15 cellular contexts compared by ENCODE assay signal in the genomic region with DNA sequence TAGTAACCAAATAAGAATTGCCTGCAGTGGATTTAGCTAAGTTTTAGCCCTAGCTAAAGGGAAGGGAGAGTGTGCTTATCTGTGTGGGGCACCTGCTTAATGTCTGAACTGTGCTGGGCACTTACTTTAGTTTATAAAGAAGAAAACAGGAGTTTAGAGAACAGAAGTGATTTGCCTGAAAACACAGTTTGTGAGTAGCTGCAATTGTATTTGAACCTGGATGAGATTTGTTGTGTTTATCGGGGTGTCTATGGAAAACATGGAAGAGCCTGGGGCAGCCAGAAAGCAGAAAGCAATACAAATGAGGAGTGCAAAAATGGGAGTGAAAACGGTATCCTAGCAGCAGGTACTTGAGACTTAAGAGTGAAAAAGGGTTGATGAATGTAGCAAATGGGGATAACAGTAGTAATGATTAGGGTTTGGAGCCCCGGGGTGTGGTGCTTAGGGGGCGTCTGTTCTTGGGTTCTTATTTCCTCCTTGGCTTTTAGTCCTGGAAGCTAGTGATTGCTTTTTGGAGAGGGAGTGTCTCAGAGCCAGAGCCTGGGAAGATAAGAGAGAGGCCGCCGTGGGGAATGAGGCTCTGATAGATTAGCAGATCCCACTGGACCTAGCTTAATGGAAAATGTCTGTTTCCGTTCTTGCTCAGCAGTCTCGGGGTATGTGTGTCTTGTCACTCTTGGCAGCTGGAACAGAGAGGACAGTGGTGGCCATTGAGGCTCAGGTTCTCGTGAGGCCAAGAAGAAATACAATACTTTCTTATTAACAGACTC. TPM values are rescaled to one million over a fixed set of nuclear protein-coding genes. Genes with fewer than 3 reads are reported as not detected.
DNase-seq lines count a peak whose midpoint lies in the region; ATAC-seq and TF ChIP-seq lines count a peak whose summit lies in the region.
"Had no signal": no experiment of that assay in that cellular context is flagged by ENCODE, and none has a peak within 500 bp of the region (broad histone marks: within the 10 kb centered on the region; RNA-seq: fewer than 3 reads in every experiment).

No MANE protein-coding gene starts in this region.

- H3K27ac ChIP-seq in right atrium auricular region: peak overlapping the region; percentile 21 to 59
- H3K27ac ChIP-seq in uterus: no peak overlapping the region
- no peak overlapping the region for H3K27ac ChIP-seq in transverse colon
- H3K27ac ChIP-seq: A549 had no signal

- H3K4me1 ChIP-seq in adipocyte (ENCODE audit: control insufficient read depth, insufficient read depth, low read length) (peaks cover 37% of the 10 kb centered on the region), right atrium auricular region (peaks cover 0 to 75% of the 10 kb centered on the region in 2 donors), uterus (peaks cover 0 to 13% of the 10 kb centered on the region in 2 donors), transverse colon (peaks cover 15 to 62% (median 38%) of the 10 kb centered on the region in 4 donors)

- H3K4me1 Mint-ChIP-seq in activated CD4-positive, alpha-beta T cell treated with anti-CD3 and anti-CD28 coated beads, Interleukin-2, amount 10 ng/mL, durations not matched to agents 7 days and 5 days: peaks cover 62% of the 10 kb centered on the region
- peaks cover 75% of the 10 kb centered on the region for H3K4me1 Mint-ChIP-seq in stimulated activated effector memory CD8-positive, alpha-beta T cell treated with anti-CD3 and anti-CD28 coated beads, Interleukin-12 subunit alpha, Interleukin-12 subunit beta, amount 100 ng/mL, for 72 hours

- H3K27me3 Mint-ChIP-seq in activated CD4-positive, alpha-beta T cell treated with anti-CD3 and anti-CD28 coated beads, Interleukin-2, amount 10 ng/mL, durations not matched to agents 7 days and 5 days: no peaks in the 10 kb centered on the region

- H3K27me3 ChIP-seq in adipocyte (replicated peaks; ENCODE audit: control insufficient read depth, insufficient read depth, low read length) (no peaks in the 10 kb centered on the region), right atrium auricular region (no peaks in the 10 kb centered on the region), uterus (no peaks in the 10 kb centered on the region), transverse colon (no peaks in the 10 kb centered on the region)

- peaks cover 19% of the 10 kb centered on the region for H3K36me3 ChIP-seq in adipocyte (ENCODE audit: control insufficient read depth, insufficient read depth, low read length, severe bottlenecking)
- peaks cover 7% of the 10 kb centered on the region for H3K36me3 ChIP-seq in right atrium auricular region
- H3K36me3 ChIP-seq in uterus: no peaks in the 10 kb centered on the region
- H3K36me3 ChIP-seq in transverse colon: peaks cover 0 to 6% (median 1%) of the 10 kb centered on the region in 4 donors

- CTCF ChIA-PET in activated CD4-positive, alpha-beta T cell treated with anti-CD3 and anti-CD28 coated beads, Interleukin-2, amount 10 ng/mL, durations not matched to agents 7 days and 5 days (lab: Charles Lee): interaction anchor here (0.9 to 2.1 kb wide), 5 partner anchors 9 to 47 kb away, joined by 4 to 8 read pairs (median 5); no protein-coding TSS in a partner anchor

- DNase-seq in activated CD4-positive, alpha-beta T cell treated with anti-CD3 and anti-CD28 coated beads, Interleukin-2, amount 10 ng/mL, durations not matched to agents 7 days and 5 days: no peak
- no peak for DNase-seq in activated CD4-positive, alpha-beta T cell treated with anti-CD3 and anti-CD28 coated beads for 48 hours
- no peak for DNase-seq in adipocyte (ENCODE audit: low read depth)
- no peak for DNase-seq in right atrium auricular region (ENCODE audit: low spot score)
- DNase-seq in stimulated activated effector memory CD8-positive, alpha-beta T cell treated with anti-CD3 and anti-CD28 coated beads, Interleukin-12 subunit alpha, Interleukin-12 subunit beta, amount 100 ng/mL, for 72 hours (ENCODE audit: low spot score in 2 of 2): no peak
- DNase-seq in uterus: no peak
- DNase-seq in SHP77 (lab: John Stamatoyannopoulos, UW): no peak
- DNase-seq in transverse colon: no peak
- DNase-seq: aorta, DMS153, hippocampal formation, Karpas-422, NCI-H2029 treated with DMSO at 0.1 percent for 48 hours had no signal

- H3K9me3 ChIP-seq in adipocyte (ENCODE audit: control insufficient read depth, low read length) (no peaks in the 10 kb centered on the region), right atrium auricular region (no peaks in the 10 kb centered on the region), uterus (no peaks in the 10 kb centered on the region), transverse colon (no peaks in the 10 kb centered on the region)
- H3K9me3 ChIP-seq: A549 had no signal

- no peak for TF ChIP-seq CTCF in right atrium auricular region (IDR thresholded peaks at IDR 0.05)
- no peak for TF ChIP-seq CTCF in uterus (IDR thresholded peaks at IDR 0.05)
- no peak for TF ChIP-seq CTCF in transverse colon (IDR thresholded peaks at IDR 0.05)

- H3K36me3 Mint-ChIP-seq in activated CD4-positive, alpha-beta T cell treated with anti-CD3 and anti-CD28 coated beads, Interleukin-2, amount 10 ng/mL, durations not matched to agents 7 days and 5 days (ENCODE audit: low read depth): peaks cover 44% of the 10 kb centered on the region
- H3K36me3 Mint-ChIP-seq in stimulated activated effector memory CD8-positive, alpha-beta T cell treated with anti-CD3 and anti-CD28 coated beads, Interleukin-12 subunit alpha, Interleukin-12 subunit beta, amount 100 ng/mL, for 72 hours: peaks cover 84% of the 10 kb centered on the region

- no peak for ATAC-seq in stimulated activated effector memory CD8-positive, alpha-beta T cell treated with anti-CD3 and anti-CD28 coated beads, Interleukin-12 subunit alpha, Interleukin-12 subunit beta, amount 100 ng/mL, for 72 hours

- WGBS in transverse colon (ENCODE audit: low coverage in 1 of 2), 2 donors: 40 to 53% methylated on average over 1 to 9 of the region's 9 CpGs

- no peaks in the 10 kb centered on the region for H3K9me3 Mint-ChIP-seq in activated CD4-positive, alpha-beta T cell treated with anti-CD3 and anti-CD28 coated beads, Interleukin-2, amount 10 ng/mL, durations not matched to agents 7 days and 5 days
- no peaks in the 10 kb centered on the region for H3K9me3 Mint-ChIP-seq in stimulated activated effector memory CD8-positive, alpha-beta T cell treated with anti-CD3 and anti-CD28 coated beads, Interleukin-12 subunit alpha, Interleukin-12 subunit beta, amount 100 ng/mL, for 72 hours
- H3K9me3 Mint-ChIP-seq: T-helper 1 cell treated with Interleukin-12 subunit alpha and Interleukin-12 subunit beta and Interleukin-4 antibody, amounts not matched to agents 30 μg/mL and 1 μg/mL, for 36 hours had no signal

- H3K27ac Mint-ChIP-seq in activated CD4-positive, alpha-beta T cell treated with anti-CD3 and anti-CD28 coated beads, Interleukin-2, amount 10 ng/mL, durations not matched to agents 7 days and 5 days: peak overlapping the region; percentile 11
- peak overlapping the region; percentile 42 for H3K27ac Mint-ChIP-seq in stimulated activated effector memory CD8-positive, alpha-beta T cell treated with anti-CD3 and anti-CD28 coated beads, Interleukin-12 subunit alpha, Interleukin-12 subunit beta, amount 100 ng/mL, for 72 hours
- H3K27ac Mint-ChIP-seq: T-helper 1 cell treated with Interleukin-12 subunit alpha and Interleukin-12 subunit beta and Interleukin-4 antibody, amounts not matched to agents 30 μg/mL and 1 μg/mL, for 36 hours had no signal

- no peak overlapping the region for H3K4me3 Mint-ChIP-seq in activated CD4-positive, alpha-beta T cell treated with anti-CD3 and anti-CD28 coated beads, Interleukin-2, amount 10 ng/mL, durations not matched to agents 7 days and 5 days
- H3K4me3 Mint-ChIP-seq in stimulated activated effector memory CD8-positive, alpha-beta T cell treated with anti-CD3 and anti-CD28 coated beads, Interleukin-12 subunit alpha, Interleukin-12 subunit beta, amount 100 ng/mL, for 72 hours: no peak overlapping the region
- H3K4me3 Mint-ChIP-seq: T-helper 1 cell treated with Interleukin-12 subunit alpha and Interleukin-12 subunit beta and Interleukin-4 antibody, amounts not matched to agents 30 μg/mL and 1 μg/mL, for 36 hours had no signal

- in situ Hi-C loops in transverse colon (cut with MboI; ENCODE audit: low pct_ligation_motif_present in 1 of 4, low pct_unique_long_range_greater_than_20kb in 1 of 4, low sequenced_read_pairs in 3 of 4): no loop called here

- no peak for TF ChIP-seq EP300 in transverse colon (IDR thresholded peaks at IDR 0.05; ENCODE audit: low read depth)

- no peak for TF ChIP-seq POLR2A in uterus (IDR thresholded peaks at IDR 0.05)
- no peak for TF ChIP-seq POLR2A in transverse colon (IDR thresholded peaks at IDR 0.05)

- peak overlapping the region; percentile 23 for H3K9ac ChIP-seq in adipocyte (ENCODE audit: low read length)

- H3K4me3 ChIP-seq in adipocyte (ENCODE audit: low read length) (peak overlapping the region; percentile 35), right atrium auricular region (no peak overlapping the region), uterus (no peak overlapping the region), transverse colon (no peak overlapping the region)
- H3K4me3 ChIP-seq: A549 had no signal

- intact Hi-C loops in uterus (cut with DNase I; ENCODE audit: low total_unique reads): no loop called here
- intact Hi-C loops in transverse colon (cut with DNase I; ENCODE audit: low total_unique reads): no loop called here

- POLR2A ChIA-PET in activated CD4-positive, alpha-beta T cell treated with anti-CD3 and anti-CD28 coated beads, Interleukin-2, amount 10 ng/mL, durations not matched to agents 7 days and 5 days (lab: Charles Lee): interaction anchor here (0.6 kb wide), 1 partner anchor 10 kb away, joined by 3 read pairs; no protein-coding TSS in a partner anchor

RNA-seq across cellular contexts. Expression of a gene that starts 5.6 kb away (rescaled TPM):
- 10 to 100 TPM; 70.6 to 87.7 TPM for total RNA-seq in activated CD4-positive, alpha-beta T cell treated with anti-CD3 and anti-CD28 coated beads, Interleukin-2, amount 10 ng/mL, durations not matched to agents 7 days and 5 days
- total RNA-seq in right atrium auricular region (10 to 100 TPM; 29.8 to 34.3 TPM), uterus (10 to 100 TPM; 22.7 to 71.9 (median 29.1) TPM), transverse colon (10 to 100 TPM; 15.1 to 69.9 (median 39.4) TPM)

RNA-seq across cellular contexts. Expression of a gene that starts 21.4 kb away (rescaled TPM):
- 100 to 1,000 TPM; 288 to 301 TPM for total RNA-seq in activated CD4-positive, alpha-beta T cell treated with anti-CD3 and anti-CD28 coated beads, Interleukin-2, amount 10 ng/mL, durations not matched to agents 7 days and 5 days
- total RNA-seq in right atrium auricular region: 100 to 1,000 TPM; 110 to 137 TPM
- total RNA-seq in uterus: 100 to 1,000 TPM in 2 of 4 donors, 10 to 100 TPM in 2; 41.2 to 150 (median 73.7) TPM
- 100 to 1,000 TPM; 150 to 204 (median 179) TPM for total RNA-seq in transverse colon

RNA-seq across cellular contexts. Expression of a gene that starts 32.0 kb away (rescaled TPM):
- total RNA-seq in activated CD4-positive, alpha-beta T cell treated with anti-CD3 and anti-CD28 coated beads, Interleukin-2, amount 10 ng/mL, durations not matched to agents 7 days and 5 days: 10 to 100 TPM; 50.4 to 54.7 TPM
- total RNA-seq in right atrium auricular region (10 to 100 TPM; 45.8 to 50.5 TPM), uterus (10 to 100 TPM in 3 of 4 donors, 1 to 10 TPM in 1; 8.2 to 58.5 (median 23.8) TPM), transverse colon (10 to 100 TPM in 3 of 4 donors, 1 to 10 TPM in 1; 6.8 to 44.9 (median 37.1) TPM)

RNA-seq across cellular contexts. Expression of a gene that starts 43.7 kb away (rescaled TPM):
- 10 to 100 TPM; 56.3 to 63.5 TPM for total RNA-seq in activated CD4-positive, alpha-beta T cell treated with anti-CD3 and anti-CD28 coated beads, Interleukin-2, amount 10 ng/mL, durations not matched to agents 7 days and 5 days
- total RNA-seq in right atrium auricular region (under 1 TPM; 0.30 to 0.98 TPM), uterus (1 to 10 TPM in 1 of 4 donors, not detected in 3; 6.0 TPM), transverse colon (1 to 10 TPM in 3 of 4 donors, not detected in 1; 1.9 to 5.9 (median 3.4) TPM)

RNA-seq across cellular contexts. Expression of a gene that starts 44.3 kb away (rescaled TPM):
- 10 to 100 TPM; 47.0 to 58.0 TPM for total RNA-seq in activated CD4-positive, alpha-beta T cell treated with anti-CD3 and anti-CD28 coated beads, Interleukin-2, amount 10 ng/mL, durations not matched to agents 7 days and 5 days
- total RNA-seq in right atrium auricular region (10 to 100 TPM; 13.6 to 18.0 TPM), uterus (10 to 100 TPM in 2 of 4 donors, 1 to 10 TPM in 2; 3.6 to 24.8 (median 10.2) TPM), transverse colon (10 to 100 TPM; 25.8 to 61.7 (median 33.1) TPM)

Comparison
In these comparisons a context has a peak if more than half of its experiments do, and no peak if none do; other contexts are left out.
1. H3K27ac ChIP-seq: peak in right atrium auricular region (2 of 2); none in uterus (0 of 2) and transverse colon (0 of 4).